Comparison of ENCODE assay signal across 17 cellular contexts in the genomic region with DNA sequence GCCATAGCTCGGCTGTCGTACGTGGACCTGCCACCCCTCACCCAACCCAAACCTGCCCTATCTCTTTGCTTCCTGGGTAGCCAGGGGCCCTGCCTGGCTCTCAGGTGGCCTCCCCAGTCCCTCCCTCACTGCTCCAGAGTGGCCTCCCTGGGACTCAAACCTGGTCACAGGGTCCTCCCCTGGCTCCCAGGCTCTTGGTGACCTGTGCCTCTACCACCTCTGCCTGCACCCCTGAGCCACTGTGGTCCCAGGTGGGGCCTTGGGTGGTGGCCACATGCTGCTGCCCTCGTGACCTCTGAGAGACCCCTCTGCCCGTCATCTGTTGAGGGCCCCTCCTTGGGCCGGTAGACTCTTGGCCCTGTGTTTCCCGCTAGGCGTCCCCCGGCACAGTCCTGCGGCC.
DNase-seq lines count a peak whose midpoint lies in the region; TF ChIP-seq lines count a peak whose summit lies in the region.
"Had no signal": no experiment of that assay in that cellular context is flagged by ENCODE, and none has a peak within 500 bp of the region (broad histone marks: within the 10 kb centered on the region; RNA-seq: fewer than 3 reads in every experiment).

No MANE protein-coding gene starts in this region.

- no peak for DNase-seq in suprapubic skin (ENCODE audit: low spot score in 2 of 2)
- no peak for DNase-seq in KBM-7
- no peak for DNase-seq in activated effector memory CD4-positive, alpha-beta T cell treated with anti-CD3 and anti-CD28 coated beads, Interleukin-2, amount 50 U/mL, for 16 hours
- DNase-seq: ACHN; BE2C; C1 segment of cervical spinal cord; CD4-positive, CD25-positive, alpha-beta regulatory T cell; CD8-positive, alpha-beta memory T cell; COR-L47; DMS153; DMS79; GDM1; GOT3; H7 had no signal

- peaks cover 10% of the 10 kb centered on the region for H3K4me1 ChIP-seq in HEK293 (ENCODE audit: control insufficient read depth, insufficient read depth, low read length)
- peaks cover 7 to 50% (median 35%) of the 10 kb centered on the region in 4 donors for H3K4me1 ChIP-seq in liver (ENCODE audit: control insufficient read depth in 4 of 4, insufficient read depth in 4 of 4, low read length in 3 of 4)
- H3K4me1 ChIP-seq in suprapubic skin, result peaks cover 33% of the 10 kb centered on the region

- TF ChIP-seq EP300 in suprapubic skin (IDR thresholded peaks at IDR 0.05), result no peak

- no peaks in the 10 kb centered on the region for H3K27me3 ChIP-seq in liver (ENCODE audit: control insufficient read depth in 4 of 4, insufficient read depth in 4 of 4, low read length in 3 of 4)
- no peaks in the 10 kb centered on the region for H3K27me3 ChIP-seq in suprapubic skin
- H3K27me3 ChIP-seq: BE2C had no signal

- H3K9me3 ChIP-seq in HEK293 (ENCODE audit: control insufficient read depth, insufficient read depth, low read depth, low read length) (no peaks in the 10 kb centered on the region), liver (ENCODE audit: control insufficient read depth in 4 of 4, low read length in 3 of 4) (no peaks in the 10 kb centered on the region), suprapubic skin (no peaks in the 10 kb centered on the region)
- H3K9me3 ChIP-seq: BE2C had no signal

- CTCF ChIA-PET in HEK293 (lab: Yijun Ruan, JAX), result interaction anchor here (7.1 kb wide), 1 partner anchor 77 kb away, joined by 109 read pairs; no protein-coding TSS in a partner anchor

- H3K9ac ChIP-seq in liver (ENCODE audit: low read depth in 1 of 2, low read length in 2 of 2), result no peak overlapping the region

- no peak overlapping the region for H3K27ac ChIP-seq in HEK293 (ENCODE audit: extremely low read depth, low read depth, low read length)
- H3K27ac ChIP-seq in VCaP, result peak overlapping the region; percentile 36; the same call in 1 of the 2 replicates
- peak overlapping the region; percentile 33 to 62 for H3K27ac ChIP-seq in liver (ENCODE audit: low read depth in 1 of 2, low read length in 2 of 2)
- no peak overlapping the region for H3K27ac ChIP-seq in suprapubic skin

- peaks cover 0 to 33% of the 10 kb centered on the region in 2 experiments; a peak in 1 of 3 replicates for H3K36me3 ChIP-seq in HEK293 (ENCODE audit: control insufficient read depth in 2 of 2, insufficient read depth in 1 of 2, low read length in 2 of 2)
- H3K36me3 ChIP-seq in liver (ENCODE audit: control insufficient read depth in 4 of 4, insufficient read depth in 3 of 4, low read depth in 1 of 4, low read length in 3 of 4), result peaks cover 0 to 26% (median 10%) of the 10 kb centered on the region in 4 donors
- H3K36me3 ChIP-seq in suprapubic skin, result peaks cover 54% of the 10 kb centered on the region
- H3K36me3 ChIP-seq: BE2C had no signal

- TF ChIP-seq RAD21 in liver (IDR thresholded peaks at IDR 0.05), result no peak

- in situ Hi-C loops in KBM-7 (cut with MboI; ENCODE audit: low pct_unique_long_range_greater_than_20kb, low sequenced_read_pairs), result no loop called here

- no peak for TF ChIP-seq POLR2A in suprapubic skin (IDR thresholded peaks at IDR 0.05)

- 93% methylated on average over 10 of the region's 10 CpGs for WGBS in liver
- 91% methylated on average over 9 of the region's 10 CpGs for WGBS in suprapubic skin

- TF ChIP-seq CTCF in HEK293 (tag by site-specific recombination; IDR thresholded peaks at IDR 0.05) (no peak), VCaP (conservative IDR thresholded peaks at IDR 0.05) (no peak), liver (IDR thresholded peaks at IDR 0.05; ENCODE audit: low read depth, low read length, missing input control) (no peak), suprapubic skin (IDR thresholded peaks at IDR 0.05) (no peak)

- H3K4me3 ChIP-seq in HEK293 (ENCODE audit: low read depth, low read length), result no peak overlapping the region
- H3K4me3 ChIP-seq in liver (ENCODE audit: low read depth in 1 of 3, low read length in 3 of 3), result no peak overlapping the region
- H3K4me3 ChIP-seq in suprapubic skin, result no peak overlapping the region

- POLR2A ChIA-PET in HEK293 (lab: Yijun Ruan, JAX), result no interaction called here

TF ChIP-seq in HEK293, 187 proteins besides CTCF, POLR2A, EP300 and RAD21:
- TF ChIP-seq GLIS2 (tag by site-specific recombination; IDR thresholded peaks at IDR 0.05) (peak; percentile 36; the same call in 1 of the 2 replicates), GLIS1 (tag by site-specific recombination; IDR thresholded peaks at IDR 0.05) (peak; percentile 91)
- TF ChIP-seq, protein P1, sequence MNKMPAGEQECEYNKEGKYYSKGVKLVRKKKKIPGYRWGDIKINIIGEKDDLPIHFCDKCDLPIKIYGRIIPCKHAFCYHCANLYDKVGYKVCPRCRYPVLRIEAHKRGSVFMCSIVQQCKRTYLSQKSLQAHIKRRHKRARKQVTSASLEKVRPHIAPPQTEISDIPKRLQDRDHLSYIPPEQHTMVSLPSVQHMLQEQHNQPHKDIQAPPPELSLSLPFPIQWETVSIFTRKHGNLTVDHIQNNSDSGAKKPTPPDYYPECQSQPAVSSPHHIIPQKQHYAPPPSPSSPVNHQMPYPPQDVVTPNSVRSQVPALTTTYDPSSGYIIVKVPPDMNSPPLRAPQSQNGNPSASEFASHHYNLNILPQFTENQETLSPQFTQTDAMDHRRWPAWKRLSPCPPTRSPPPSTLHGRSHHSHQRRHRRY (tag by site-specific recombination; IDR thresholded peaks at IDR 0.05), result no peak

TF ChIP-seq in liver, 16 proteins besides CTCF, POLR2A, EP300 and RAD21:
- TF ChIP-seq, protein P2, sequence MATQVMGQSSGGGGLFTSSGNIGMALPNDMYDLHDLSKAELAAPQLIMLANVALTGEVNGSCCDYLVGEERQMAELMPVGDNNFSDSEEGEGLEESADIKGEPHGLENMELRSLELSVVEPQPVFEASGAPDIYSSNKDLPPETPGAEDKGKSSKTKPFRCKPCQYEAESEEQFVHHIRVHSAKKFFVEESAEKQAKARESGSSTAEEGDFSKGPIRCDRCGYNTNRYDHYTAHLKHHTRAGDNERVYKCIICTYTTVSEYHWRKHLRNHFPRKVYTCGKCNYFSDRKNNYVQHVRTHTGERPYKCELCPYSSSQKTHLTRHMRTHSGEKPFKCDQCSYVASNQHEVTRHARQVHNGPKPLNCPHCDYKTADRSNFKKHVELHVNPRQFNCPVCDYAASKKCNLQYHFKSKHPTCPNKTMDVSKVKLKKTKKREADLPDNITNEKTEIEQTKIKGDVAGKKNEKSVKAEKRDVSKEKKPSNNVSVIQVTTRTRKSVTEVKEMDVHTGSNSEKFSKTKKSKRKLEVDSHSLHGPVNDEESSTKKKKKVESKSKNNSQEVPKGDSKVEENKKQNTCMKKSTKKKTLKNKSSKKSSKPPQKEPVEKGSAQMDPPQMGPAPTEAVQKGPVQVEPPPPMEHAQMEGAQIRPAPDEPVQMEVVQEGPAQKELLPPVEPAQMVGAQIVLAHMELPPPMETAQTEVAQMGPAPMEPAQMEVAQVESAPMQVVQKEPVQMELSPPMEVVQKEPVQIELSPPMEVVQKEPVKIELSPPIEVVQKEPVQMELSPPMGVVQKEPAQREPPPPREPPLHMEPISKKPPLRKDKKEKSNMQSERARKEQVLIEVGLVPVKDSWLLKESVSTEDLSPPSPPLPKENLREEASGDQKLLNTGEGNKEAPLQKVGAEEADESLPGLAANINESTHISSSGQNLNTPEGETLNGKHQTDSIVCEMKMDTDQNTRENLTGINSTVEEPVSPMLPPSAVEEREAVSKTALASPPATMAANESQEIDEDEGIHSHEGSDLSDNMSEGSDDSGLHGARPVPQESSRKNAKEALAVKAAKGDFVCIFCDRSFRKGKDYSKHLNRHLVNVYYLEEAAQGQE (IDR thresholded peaks at IDR 0.05), result no peak
- TF ChIP-seq NR2F2 (IDR thresholded peaks at IDR 0.05) (no peak), HNF4A (conservative IDR thresholded peaks at IDR 0.05) (no peak), TAF1 (conservative IDR thresholded peaks at IDR 0.05) (no peak), FOXA2 (IDR thresholded peaks at IDR 0.05) (no peak), SP1 (IDR thresholded peaks at IDR 0.05) (no peak), JUND (IDR thresholded peaks at IDR 0.05) (no peak), RXRA (IDR thresholded peaks at IDR 0.05) (no peak), ZBTB33 (IDR thresholded peaks at IDR 0.05) (no peak), FOXA1 (IDR thresholded peaks at IDR 0.05) (no peak), GABPA (IDR thresholded peaks at IDR 0.05 in 1 of 2, conservative IDR thresholded peaks at IDR 0.05 in 1 of 2) (no peak), HNF4G (IDR thresholded peaks at IDR 0.05) (no peak), EGR1 (IDR thresholded peaks at IDR 0.05; ENCODE audit: low read depth in 2 of 2) (no peak), MAX (IDR thresholded peaks at IDR 0.05) (no peak), YY1 (IDR thresholded peaks at IDR 0.05) (no peak)
- TF ChIP-seq, protein P3, sequence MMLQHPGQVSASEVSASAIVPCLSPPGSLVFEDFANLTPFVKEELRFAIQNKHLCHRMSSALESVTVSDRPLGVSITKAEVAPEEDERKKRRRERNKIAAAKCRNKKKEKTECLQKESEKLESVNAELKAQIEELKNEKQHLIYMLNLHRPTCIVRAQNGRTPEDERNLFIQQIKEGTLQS (IDR thresholded peaks at IDR 0.05), result no peak

Comparison
In these comparisons a context has a peak if more than half of its experiments do, and no peak if none do; other contexts are left out.
1. H3K27ac ChIP-seq: peak in VCaP (single experiment) and liver (2 of 2); none in HEK293 (single experiment) and suprapubic skin (single experiment).